In the genomic region with DNA sequence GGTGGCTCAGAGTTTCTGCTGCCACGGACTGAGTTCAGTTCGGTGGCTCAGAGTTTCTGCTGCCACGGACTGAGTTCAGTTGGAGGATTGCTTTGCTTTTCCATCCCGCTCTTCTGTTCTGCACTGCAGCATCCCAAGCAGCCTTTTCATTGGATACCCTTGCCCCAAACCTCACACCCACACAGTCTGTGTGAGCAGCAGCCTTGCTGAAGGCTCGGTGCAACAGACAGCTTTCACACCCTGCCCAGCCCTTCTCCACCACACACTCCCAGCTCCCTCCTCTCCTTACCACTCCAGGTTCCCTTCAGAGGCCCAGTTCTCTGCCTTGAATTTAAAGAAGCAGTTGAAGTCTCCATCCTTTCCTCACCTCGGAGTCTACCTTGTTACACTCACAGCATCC, we compare ENCODE assay signal across 20 cellular contexts.
"Had no signal": no experiment of that assay in that cellular context is flagged by ENCODE, and none has a peak within 500 bp of the region (broad histone marks: within the 10 kb centered on the region; RNA-seq: fewer than 3 reads in every experiment).

No MANE protein-coding gene starts in this region.

- ATAC-seq: activated naive CD4-positive, alpha-beta T cell treated with anti-CD3 and anti-CD28 coated beads, Interleukin-2, amount 50 U/mL, for 72 hours; activated T-cell treated with anti-CD3 and anti-CD28 coated beads, Interleukin-2, amount 50 U/mL, for 72 hours; effector memory CD8-positive, alpha-beta T cell; gastrocnemius medialis; left cardiac atrium; left ventricle myocardium superior had no signal

- H3K9me3 ChIP-seq: gastrocnemius medialis, spleen had no signal

- H3K4me1 ChIP-seq: gastrocnemius medialis, spleen, tibial nerve had no signal

- H3K27ac ChIP-seq: coronary artery, gastrocnemius medialis, spleen, tibial nerve had no signal

- DNase-seq: activated CD4-positive, alpha-beta memory T cell treated with anti-CD3 and anti-CD28 coated beads, Interleukin-2, amount 10 ng/mL, durations not matched to agents 7 days and 5 days; activated CD4-positive, alpha-beta T cell treated with anti-CD3 and anti-CD28 coated beads for 1 hour; activated CD4-positive, alpha-beta T cell treated with anti-CD3 and anti-CD28 coated beads, Interleukin-2, amount 10 ng/mL, durations not matched to agents 7 days and 5 days; activated naive CD4-positive, alpha-beta T cell; activated T-cell treated with anti-CD3 and anti-CD28 coated beads, Interleukin-2, amount 50 U/mL, for 72 hours; effector memory CD8-positive, alpha-beta T cell; gastrocnemius medialis; glutamatergic neuron; left cardiac atrium; left ventricle myocardium superior; naive B cell; nephron progenitor cell; nucleus accumbens; right cardiac atrium; spleen; stimulated activated naive CD4-positive, alpha-beta T cell treated with Interleukin-2 at 50 U/mL for 16 hours had no signal

- FAIRE-seq: islet of Langerhans had no signal

- H3K27me3 ChIP-seq: gastrocnemius medialis, tibial nerve had no signal

- H3K4me3 ChIP-seq: coronary artery, gastrocnemius medialis, spleen, tibial nerve had no signal

- H3K36me3 ChIP-seq: gastrocnemius medialis, spleen, tibial nerve had no signal
